18 cellular contexts compared by ENCODE assay signal in the genomic region with DNA sequence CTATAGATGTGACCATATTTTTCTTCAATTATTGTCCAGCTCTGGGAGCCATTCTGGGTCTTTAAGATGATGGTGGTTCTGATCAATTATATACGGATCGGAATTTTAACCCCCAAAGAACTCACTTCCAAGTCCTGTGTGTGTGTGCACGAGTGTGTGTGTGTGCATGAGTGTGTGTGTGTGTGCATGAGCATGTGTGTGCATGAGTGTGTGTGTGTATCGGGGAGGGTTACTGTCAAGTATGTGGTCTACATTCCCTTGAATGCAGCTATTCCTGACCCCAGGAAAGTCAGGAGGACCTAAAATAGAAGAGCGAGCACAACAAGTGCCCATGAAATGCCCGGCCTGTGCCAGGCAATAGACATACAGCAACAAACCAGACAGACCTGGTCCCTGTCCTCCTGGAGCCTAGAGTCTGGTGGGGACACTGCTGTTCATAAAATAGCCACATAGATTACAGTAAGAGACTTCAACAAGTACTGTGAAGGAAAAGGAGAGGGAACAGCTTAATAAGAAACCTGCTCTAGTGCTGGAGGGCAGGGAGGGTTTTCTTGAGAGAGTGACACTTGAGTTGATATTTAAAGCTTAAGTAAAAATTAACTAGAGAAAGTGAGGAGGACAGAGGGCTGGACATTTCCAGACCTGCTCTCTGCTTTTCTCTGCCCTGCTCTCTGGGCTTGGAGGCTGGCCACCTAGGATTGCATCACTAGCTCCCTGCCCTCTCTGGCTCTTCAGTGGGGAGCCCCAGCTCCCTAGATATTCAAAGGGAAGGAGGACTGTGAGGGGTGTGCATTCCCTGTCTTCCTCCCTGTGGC.
"Had no signal": no experiment of that assay in that cellular context is flagged by ENCODE, and none has a peak within 500 bp of the region (broad histone marks: within the 10 kb centered on the region; RNA-seq: fewer than 3 reads in every experiment).

No MANE protein-coding gene starts in this region.

- H3K27ac Mint-ChIP-seq: activated naive CD4-positive, alpha-beta T cell treated with anti-CD3 and anti-CD28 coated beads, Interleukin-2, amount 10 ng/mL, durations not matched to agents 7 days and 5 days; endodermal cell; stimulated activated memory B cell treated with anti-CD40 and anti-IgM and Interleukin-4, amounts not matched to agents 10 μg/mL and 1 μg/mL and 100 μg/mL, for 72 hours; T-cell had no signal

- H3K4me3 Mint-ChIP-seq: activated naive CD4-positive, alpha-beta T cell treated with anti-CD3 and anti-CD28 coated beads, Interleukin-2, amount 10 ng/mL, durations not matched to agents 7 days and 5 days; endodermal cell; stimulated activated memory B cell treated with anti-CD40 and anti-IgM and Interleukin-4, amounts not matched to agents 10 μg/mL and 1 μg/mL and 100 μg/mL, for 72 hours; T-cell had no signal

- H3K9me3 ChIP-seq: ascending aorta, breast epithelium, gastrocnemius medialis, heart right ventricle, vagina had no signal

- H3K4me3 ChIP-seq: ascending aorta, breast epithelium, dorsolateral prefrontal cortex, gastrocnemius medialis, heart right ventricle, vagina had no signal

- H3K36me3 Mint-ChIP-seq: naive B cell; stimulated activated memory B cell treated with anti-CD40 and anti-IgM and Interleukin-4, amounts not matched to agents 10 μg/mL and 1 μg/mL and 100 μg/mL, for 72 hours; T-cell had no signal

- H2AFZ ChIP-seq: parathyroid adenoma had no signal

- ATAC-seq: activated CD4-positive, CD25-positive, alpha-beta regulatory T cell treated with anti-CD3 and anti-CD28 coated beads, Interleukin-2, amount 50 U/mL, for 24 hours; gastrocnemius medialis; stimulated activated memory B cell treated with anti-CD40 and anti-IgM and Interleukin-4, amounts not matched to agents 10 μg/mL and 1 μg/mL and 100 μg/mL, for 72 hours; T-cell had no signal

- H3K27me3 ChIP-seq: ascending aorta, breast epithelium, gastrocnemius medialis, heart right ventricle, vagina had no signal

- H3K27ac ChIP-seq: ascending aorta, breast epithelium, gastrocnemius medialis, heart right ventricle, parathyroid adenoma, vagina had no signal

- H3K4me1 ChIP-seq: ascending aorta, breast epithelium, gastrocnemius medialis, heart right ventricle, parathyroid adenoma, vagina had no signal

- DNase-seq: activated naive CD4-positive, alpha-beta T cell treated with anti-CD3 and anti-CD28 coated beads, Interleukin-2, amount 10 ng/mL, durations not matched to agents 7 days and 5 days; activated T-cell treated with anti-CD3 and anti-CD28 coated beads for 4 hours; endodermal cell; erythroblast; gastrocnemius medialis; heart right ventricle; naive B cell; retina; stimulated activated CD4-positive, alpha-beta T cell treated with anti-CD3 and anti-CD28 coated beads, Interleukin-2, amount 100 ng/mL, for 48 hours; T-cell; T1000 had no signal

- H3K9me3 Mint-ChIP-seq: activated naive CD4-positive, alpha-beta T cell treated with anti-CD3 and anti-CD28 coated beads, Interleukin-2, amount 10 ng/mL, durations not matched to agents 7 days and 5 days; endodermal cell; stimulated activated memory B cell treated with anti-CD40 and anti-IgM and Interleukin-4, amounts not matched to agents 10 μg/mL and 1 μg/mL and 100 μg/mL, for 72 hours; T-cell had no signal

- H3K36me3 ChIP-seq: ascending aorta, breast epithelium, gastrocnemius medialis, heart right ventricle, vagina had no signal

- H3K79me2 ChIP-seq: parathyroid adenoma had no signal
